ENCODE assay signal across 9 cellular contexts in the genomic region with DNA sequence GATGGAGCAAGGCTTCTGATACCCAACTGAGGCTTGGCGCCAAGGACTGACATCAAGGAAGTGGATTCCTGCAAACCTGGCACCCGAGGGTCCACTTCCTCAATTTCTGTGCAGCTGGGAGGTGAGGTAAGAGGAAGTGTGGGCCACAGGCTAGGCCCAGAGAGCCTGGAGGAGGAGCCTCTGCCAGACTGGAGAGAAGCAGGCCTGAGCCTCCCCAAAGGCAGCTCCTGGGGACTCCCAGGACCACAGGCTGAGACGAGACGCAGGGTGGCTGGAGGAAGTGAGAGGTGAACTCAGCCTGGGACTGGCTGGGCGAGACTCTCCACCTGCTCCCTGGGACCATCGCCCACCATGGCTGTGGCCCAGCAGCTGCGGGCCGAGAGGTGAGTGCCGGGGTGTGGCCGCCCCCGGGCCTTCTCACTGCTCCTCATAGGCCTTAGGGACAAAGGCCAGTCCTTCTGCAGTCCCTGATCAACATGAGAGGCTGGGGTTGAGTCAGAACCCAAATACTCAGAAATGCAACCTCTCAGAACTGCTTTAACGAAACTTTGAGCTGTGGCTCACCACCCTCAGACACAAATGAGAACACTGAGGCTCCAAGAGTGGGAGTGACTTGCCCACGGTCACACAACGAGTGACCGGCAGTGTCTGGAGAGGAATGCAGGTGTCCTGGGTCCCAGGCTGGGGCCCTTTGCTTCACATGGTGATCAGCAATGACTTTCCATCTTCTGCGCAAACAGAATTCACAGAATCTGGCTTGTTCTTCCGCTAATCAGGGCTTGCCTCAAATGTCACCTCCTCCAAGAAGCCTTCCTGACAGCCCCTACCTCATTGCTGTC. TPM values are rescaled to one million over a fixed set of nuclear protein-coding genes. Genes with fewer than 3 reads are reported as not detected.
A peak's percentile ranks its signal among the peaks of the same experiment; 100 is the strongest.
DNase-seq lines count a peak whose midpoint lies in the region; ATAC-seq and TF ChIP-seq lines count a peak whose summit lies in the region.
"Had no signal": no experiment of that assay in that cellular context is flagged by ENCODE, and none has a peak within 500 bp of the region (broad histone marks: within the 10 kb centered on the region; RNA-seq: fewer than 3 reads in every experiment).

A gene (plus strand): TSS at position 186 of the 839 bp plus-strand sequence. CDS start 166 bp downstream, at position 352.

- H3K4me3 Mint-ChIP-seq in activated T-cell treated with anti-CD3 and anti-CD28 coated beads, Interleukin-2, amount 50 U/mL, for 24 hours, result peak within 1 kb of the TSS; percentile 42

- no peak for TF ChIP-seq POLR2A in suprapubic skin (IDR thresholded peaks at IDR 0.05)

- H3K27me3 Mint-ChIP-seq in activated T-cell treated with anti-CD3 and anti-CD28 coated beads, Interleukin-2, amount 50 U/mL, for 24 hours, result peaks cover 10% of the 10 kb centered on the region

- peak within 1 kb of the TSS; percentile 92 for H3K27ac Mint-ChIP-seq in activated T-cell treated with anti-CD3 and anti-CD28 coated beads, Interleukin-2, amount 50 U/mL, for 24 hours

- H3K9me3 ChIP-seq in left lung, result no peaks in the 10 kb centered on the region
- no peaks in the 10 kb centered on the region for H3K9me3 ChIP-seq in suprapubic skin

- peaks cover 45% of the 10 kb centered on the region for H3K4me1 Mint-ChIP-seq in activated T-cell treated with anti-CD3 and anti-CD28 coated beads, Interleukin-2, amount 50 U/mL, for 24 hours (ENCODE audit: low read depth)

- peak; percentile 68 for ATAC-seq in left lung

- H3K9me3 Mint-ChIP-seq in activated T-cell treated with anti-CD3 and anti-CD28 coated beads, Interleukin-2, amount 50 U/mL, for 24 hours, result no peaks in the 10 kb centered on the region

- TF ChIP-seq EP300 in suprapubic skin (IDR thresholded peaks at IDR 0.05), result no peak

- H3K27me3 ChIP-seq in HL-60 (ENCODE audit: insufficient read depth, poor library complexity, severe bottlenecking), result no peaks in the 10 kb centered on the region
- H3K27me3 ChIP-seq in left lung, result peaks cover 0 to 7% of the 10 kb centered on the region in 2 donors
- peaks cover 3% of the 10 kb centered on the region for H3K27me3 ChIP-seq in suprapubic skin

- DNase-seq in G401 (ENCODE audit: low spot score), result peak; percentile 3
- DNase-seq in GM20000 (ENCODE audit: low spot score), result peak; percentile 86
- DNase-seq in HL-60 (ENCODE audit: low read depth in 1 of 2, low spot score in 1 of 2), result peak; percentile 97 to 99
- peak; percentile 65 for DNase-seq in activated T-cell treated with anti-CD3 and anti-CD28 coated beads, Interleukin-2, amount 50 U/mL, for 24 hours
- peak; percentile 90 to 91 for DNase-seq in left lung
- DNase-seq in suprapubic skin (ENCODE audit: low spot score in 2 of 2), result peak in 1 of 2 donors; percentile 79
- no peak for DNase-seq in NCI-H69 (lab: John Stamatoyannopoulos, UW)
- no peak for DNase-seq in NCI-H345 (lab: John Stamatoyannopoulos, UW)

- no peaks in the 10 kb centered on the region for H3K36me3 Mint-ChIP-seq in activated T-cell treated with anti-CD3 and anti-CD28 coated beads, Interleukin-2, amount 50 U/mL, for 24 hours (ENCODE audit: low read depth)

- H3K27ac ChIP-seq in HL-60 (replicated peaks) (peak within 1 kb of the TSS; percentile 99), left lung (peak within 1 kb of the TSS; percentile 69 to 96), suprapubic skin (peak within 1 kb of the TSS; percentile 5)

- H3K36me3 ChIP-seq in left lung, result peaks cover 0 to 12% of the 10 kb centered on the region in 2 donors
- no peaks in the 10 kb centered on the region for H3K36me3 ChIP-seq in suprapubic skin

- 84% methylated on average over 6 of the region's 17 CpGs for WGBS in suprapubic skin

- in situ Hi-C loops in G401 (cut with HindIII; ENCODE audit: low sequenced_read_pairs), result no loop called here

- peaks cover 0 to 89% of the 10 kb centered on the region in 2 donors for H3K4me1 ChIP-seq in left lung
- peaks cover 27% of the 10 kb centered on the region for H3K4me1 ChIP-seq in suprapubic skin

- intact Hi-C loops in left lung (cut with DNase I), result no loop called here

- H3K4me3 ChIP-seq in HL-60 (replicated peaks; ENCODE audit: insufficient read depth, low read length) (peak within 1 kb of the TSS; percentile 48), left lung (peak within 1 kb of the TSS in 1 of 2 donors; percentile 48), suprapubic skin (peak within 1 kb of the TSS; percentile 10)

- TF ChIP-seq CTCF in GM20000 (IDR thresholded peaks at IDR 0.05; ENCODE audit: extremely low read depth, missing control alignments) (no peak), HL-60 (IDR thresholded peaks at IDR 0.05; ENCODE audit: insufficient read depth, low read length) (no peak), left lung (IDR thresholded peaks at IDR 0.05) (no peak), suprapubic skin (IDR thresholded peaks at IDR 0.05) (no peak)

RNA-seq across cellular contexts. Expression of the gene that starts here (rescaled TPM):
- total RNA-seq in G401 (2014; rRNA removed; shearing (Covaris generic)), result not detected in 2 replicates
- total RNA-seq in left lung, result 10 to 100 TPM; 13.0 to 68.1 TPM
- total RNA-seq in suprapubic skin, result 1 to 10 TPM; 1.1 to 4.5 (median 3.1) TPM
- total RNA-seq: dermis microvascular lymphatic vessel endothelial cell had no signal

Comparison
In these comparisons a context has a peak if more than half of its experiments do, and no peak if none do; other contexts are left out.
1. Peak in DNase-seq in G401; RNA of the gene not detected or under 1 TPM.
2. DNase-seq: peak in GM20000 (single experiment), HL-60 (2 of 2), activated T-cell treated with anti-CD3 and anti-CD28 coated beads, Interleukin-2, amount 50 U/mL, for 24 hours (single experiment) and left lung (2 of 2); none in NCI-H69 (single experiment) and NCI-H345 (single experiment).
3. H3K27ac ChIP-seq: peak in every context shown above with its lines; median percentile 99 in HL-60; 82 in left lung; 5 in suprapubic skin.